ENCODE assay signal across 32 cellular contexts in the genomic region with DNA sequence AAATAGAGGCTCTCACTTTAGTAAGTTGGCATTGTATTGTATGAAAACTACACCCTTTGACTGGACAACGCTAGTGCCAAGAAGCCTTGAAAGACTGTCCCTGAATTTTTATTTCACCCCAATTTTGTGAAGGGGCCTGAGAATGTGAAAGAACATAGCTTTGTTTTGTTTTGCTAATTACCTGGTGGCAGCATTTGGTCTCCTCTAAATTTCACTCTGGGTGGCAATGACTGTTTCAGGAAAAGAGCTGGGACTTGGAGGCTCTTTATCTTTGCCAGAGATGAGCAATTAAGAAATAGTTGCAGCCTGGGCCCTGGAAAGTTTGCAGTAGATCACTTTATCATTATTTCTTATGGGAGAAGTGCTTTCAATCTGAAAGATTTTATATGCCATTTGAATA.
"Had no signal": no experiment of that assay in that cellular context is flagged by ENCODE, and none has a peak within 500 bp of the region (broad histone marks: within the 10 kb centered on the region; RNA-seq: fewer than 3 reads in every experiment).

No MANE protein-coding gene starts in this region.

- H3K4me3 ChIP-seq: ascending aorta, breast epithelium, cardiac muscle cell, colonic mucosa had no signal

- H3K9me3 Mint-ChIP-seq: activated CD4-positive, alpha-beta memory T cell treated with anti-CD3 and anti-CD28 coated beads for 36 hours; activated CD4-positive, alpha-beta T cell treated with anti-CD3 and anti-CD28 coated beads, Interleukin-2, amount 10 ng/mL, durations not matched to agents 24 days and 14 days; activated naive CD4-positive, alpha-beta T cell treated with anti-CD3 and anti-CD28 coated beads, Interleukin-2, amount 10 ng/mL, durations not matched to agents 7 days and 5 days; activated naive CD4-positive, alpha-beta T cell treated with anti-CD3 and anti-CD28 coated beads, Interleukin-2, amount 50 U/mL, for 72 hours; activated naive CD8-positive, alpha-beta T cell treated with anti-CD3 and anti-CD28 coated beads, Interleukin-2, amount 10 ng/mL, durations not matched to agents 7 days and 5 days; activated T-cell treated with anti-CD3 and anti-CD28 coated beads, Interleukin-2, amount 50 U/mL, for 24 hours; brain; endodermal cell; T-helper 2 cell treated with Interferon-gamma antibody and Interleukin-4, amounts not matched to agents 5 μg/mL and 100 μg/mL, for 36 hours had no signal

- H3K9me3 ChIP-seq: ascending aorta, breast epithelium, colonic mucosa had no signal

- DNase-seq: activated CD4-positive, alpha-beta memory T cell treated with anti-CD3 and anti-CD28 coated beads for 36 hours; activated CD4-positive, alpha-beta T cell treated with anti-CD3 and anti-CD28 coated beads for 36 hours; activated CD4-positive, alpha-beta T cell treated with anti-CD3 and anti-CD28 coated beads, Interleukin-2, amount 10 ng/mL, durations not matched to agents 24 days and 14 days; activated CD4-positive, CD25-positive, alpha-beta regulatory T cell; activated CD4-positive, CD25-positive, alpha-beta regulatory T cell treated with anti-CD3 and anti-CD28 coated beads, Interleukin-2, amount 50 U/mL, for 72 hours; activated CD8-positive, alpha-beta memory T cell treated with anti-CD3 and anti-CD28 coated beads, Interleukin-2, amount 10 ng/mL, durations not matched to agents 7 days and 5 days; activated CD8-positive, alpha-beta memory T cell treated with anti-CD3 and anti-CD28 coated beads, Interleukin-2, amount 50 U/mL, for 4 hours; activated CD8-positive, alpha-beta T cell treated with anti-CD3 and anti-CD28 coated beads, Interleukin-2, amount 10 ng/mL, durations not matched to agents 7 days and 5 days; activated gamma-delta T cell; activated naive CD4-positive, alpha-beta T cell; activated naive CD4-positive, alpha-beta T cell treated with anti-CD3 and anti-CD28 coated beads, Interleukin-2, amount 10 ng/mL, durations not matched to agents 7 days and 5 days; activated naive CD8-positive, alpha-beta T cell treated with anti-CD3 and anti-CD28 coated beads, Interleukin-2, amount 10 ng/mL, durations not matched to agents 7 days and 5 days; activated T-cell treated with anti-CD3 and anti-CD28 coated beads for 4 hours; activated T-cell treated with anti-CD3 and anti-CD28 coated beads, Interleukin-2, amount 50 U/mL, for 24 hours; activated T-cell treated with anti-CD3 and anti-CD28 coated beads, Interleukin-2, amount 50 U/mL, for 72 hours; central memory CD4-positive, alpha-beta T cell; cerebellar nuclear complex; colonic mucosa; effector memory CD4-positive, alpha-beta T cell; endodermal cell; foreskin fibroblast; head of caudate nucleus; T-helper 17 cell; T1000; WERI-Rb-1 had no signal

- ATAC-seq: activated CD4-positive, alpha-beta T cell treated with anti-CD3 and anti-CD28 coated beads for 36 hours; activated CD8-positive, alpha-beta memory T cell treated with anti-CD3 and anti-CD28 coated beads, Interleukin-2, amount 10 ng/mL, durations not matched to agents 7 days and 5 days; activated CD8-positive, alpha-beta T cell treated with anti-CD3 and anti-CD28 coated beads, Interleukin-2, amount 10 ng/mL, durations not matched to agents 7 days and 5 days; activated naive CD4-positive, alpha-beta T cell treated with anti-CD3 and anti-CD28 coated beads, Interleukin-2, amount 50 U/mL, for 72 hours; activated T-cell treated with anti-CD3 and anti-CD28 coated beads, Interleukin-2, amount 50 U/mL, for 72 hours; esophagus mucosa; T-helper 17 cell had no signal

- H3K36me3 Mint-ChIP-seq: activated CD4-positive, alpha-beta memory T cell treated with anti-CD3 and anti-CD28 coated beads for 36 hours; activated CD8-positive, alpha-beta memory T cell treated with anti-CD3 and anti-CD28 coated beads, Interleukin-2, amount 10 ng/mL, durations not matched to agents 7 days and 5 days; activated naive CD4-positive, alpha-beta T cell treated with anti-CD3 and anti-CD28 coated beads, Interleukin-2, amount 10 ng/mL, durations not matched to agents 7 days and 5 days; activated naive CD4-positive, alpha-beta T cell treated with anti-CD3 and anti-CD28 coated beads, Interleukin-2, amount 50 U/mL, for 72 hours; activated naive CD8-positive, alpha-beta T cell treated with anti-CD3 and anti-CD28 coated beads, Interleukin-2, amount 10 ng/mL, durations not matched to agents 7 days and 5 days; brain had no signal

- H3K4me3 Mint-ChIP-seq: activated CD4-positive, alpha-beta memory T cell treated with anti-CD3 and anti-CD28 coated beads for 36 hours; activated CD4-positive, alpha-beta T cell treated with anti-CD3 and anti-CD28 coated beads for 36 hours; activated CD4-positive, alpha-beta T cell treated with anti-CD3 and anti-CD28 coated beads, Interleukin-2, amount 10 ng/mL, durations not matched to agents 24 days and 14 days; activated CD8-positive, alpha-beta memory T cell treated with anti-CD3 and anti-CD28 coated beads, Interleukin-2, amount 10 ng/mL, durations not matched to agents 7 days and 5 days; activated CD8-positive, alpha-beta T cell treated with anti-CD3 and anti-CD28 coated beads, Interleukin-2, amount 10 ng/mL, durations not matched to agents 7 days and 5 days; activated naive CD4-positive, alpha-beta T cell treated with anti-CD3 and anti-CD28 coated beads, Interleukin-2, amount 10 ng/mL, durations not matched to agents 7 days and 5 days; activated naive CD8-positive, alpha-beta T cell treated with anti-CD3 and anti-CD28 coated beads, Interleukin-2, amount 10 ng/mL, durations not matched to agents 7 days and 5 days; activated T-cell treated with anti-CD3 and anti-CD28 coated beads, Interleukin-2, amount 50 U/mL, for 24 hours; activated T-cell treated with anti-CD3 and anti-CD28 coated beads, Interleukin-2, amount 50 U/mL, for 72 hours; brain; endodermal cell; T-helper 17 cell; T-helper 2 cell treated with Interferon-gamma antibody and Interleukin-4, amounts not matched to agents 5 μg/mL and 100 μg/mL, for 36 hours had no signal

- H3K36me3 ChIP-seq: ascending aorta, breast epithelium, cardiac muscle cell, colonic mucosa, WERI-Rb-1 had no signal

- H3K27ac ChIP-seq: ascending aorta, breast epithelium, cardiac muscle cell, colonic mucosa, WERI-Rb-1 had no signal

- H3K4me1 ChIP-seq: ascending aorta, breast epithelium, colonic mucosa had no signal

- H3K27me3 Mint-ChIP-seq: activated CD4-positive, alpha-beta memory T cell treated with anti-CD3 and anti-CD28 coated beads for 36 hours; activated CD4-positive, alpha-beta T cell treated with anti-CD3 and anti-CD28 coated beads, Interleukin-2, amount 10 ng/mL, durations not matched to agents 24 days and 14 days; activated CD8-positive, alpha-beta memory T cell treated with anti-CD3 and anti-CD28 coated beads, Interleukin-2, amount 10 ng/mL, durations not matched to agents 7 days and 5 days; activated naive CD4-positive, alpha-beta T cell treated with anti-CD3 and anti-CD28 coated beads, Interleukin-2, amount 10 ng/mL, durations not matched to agents 7 days and 5 days; activated naive CD8-positive, alpha-beta T cell treated with anti-CD3 and anti-CD28 coated beads, Interleukin-2, amount 10 ng/mL, durations not matched to agents 7 days and 5 days; activated T-cell treated with anti-CD3 and anti-CD28 coated beads, Interleukin-2, amount 50 U/mL, for 24 hours; brain; T-helper 17 cell had no signal

- H3K4me1 Mint-ChIP-seq: activated CD4-positive, alpha-beta T cell treated with anti-CD3 and anti-CD28 coated beads for 36 hours; activated CD4-positive, alpha-beta T cell treated with anti-CD3 and anti-CD28 coated beads, Interleukin-2, amount 10 ng/mL, durations not matched to agents 24 days and 14 days; activated CD8-positive, alpha-beta memory T cell treated with anti-CD3 and anti-CD28 coated beads, Interleukin-2, amount 10 ng/mL, durations not matched to agents 7 days and 5 days; activated naive CD4-positive, alpha-beta T cell treated with anti-CD3 and anti-CD28 coated beads, Interleukin-2, amount 10 ng/mL, durations not matched to agents 7 days and 5 days; activated naive CD8-positive, alpha-beta T cell treated with anti-CD3 and anti-CD28 coated beads, Interleukin-2, amount 10 ng/mL, durations not matched to agents 7 days and 5 days; T-helper 17 cell had no signal

- H3K27ac Mint-ChIP-seq: activated CD4-positive, alpha-beta memory T cell treated with anti-CD3 and anti-CD28 coated beads for 36 hours; activated CD4-positive, alpha-beta T cell treated with anti-CD3 and anti-CD28 coated beads for 36 hours; activated CD4-positive, alpha-beta T cell treated with anti-CD3 and anti-CD28 coated beads, Interleukin-2, amount 10 ng/mL, durations not matched to agents 24 days and 14 days; activated CD8-positive, alpha-beta memory T cell treated with anti-CD3 and anti-CD28 coated beads, Interleukin-2, amount 10 ng/mL, durations not matched to agents 7 days and 5 days; activated CD8-positive, alpha-beta T cell treated with anti-CD3 and anti-CD28 coated beads, Interleukin-2, amount 10 ng/mL, durations not matched to agents 7 days and 5 days; activated naive CD4-positive, alpha-beta T cell treated with anti-CD3 and anti-CD28 coated beads, Interleukin-2, amount 10 ng/mL, durations not matched to agents 7 days and 5 days; activated naive CD4-positive, alpha-beta T cell treated with anti-CD3 and anti-CD28 coated beads, Interleukin-2, amount 50 U/mL, for 72 hours; activated naive CD8-positive, alpha-beta T cell treated with anti-CD3 and anti-CD28 coated beads, Interleukin-2, amount 10 ng/mL, durations not matched to agents 7 days and 5 days; activated T-cell treated with anti-CD3 and anti-CD28 coated beads, Interleukin-2, amount 50 U/mL, for 24 hours; activated T-cell treated with anti-CD3 and anti-CD28 coated beads, Interleukin-2, amount 50 U/mL, for 72 hours; endodermal cell; T-helper 17 cell; T-helper 2 cell treated with Interferon-gamma antibody and Interleukin-4, amounts not matched to agents 5 μg/mL and 100 μg/mL, for 36 hours had no signal

- H3K27me3 ChIP-seq: ascending aorta, breast epithelium, cardiac muscle cell, colonic mucosa had no signal
